ENCODE assay signal across 9 cellular contexts in the genomic region with DNA sequence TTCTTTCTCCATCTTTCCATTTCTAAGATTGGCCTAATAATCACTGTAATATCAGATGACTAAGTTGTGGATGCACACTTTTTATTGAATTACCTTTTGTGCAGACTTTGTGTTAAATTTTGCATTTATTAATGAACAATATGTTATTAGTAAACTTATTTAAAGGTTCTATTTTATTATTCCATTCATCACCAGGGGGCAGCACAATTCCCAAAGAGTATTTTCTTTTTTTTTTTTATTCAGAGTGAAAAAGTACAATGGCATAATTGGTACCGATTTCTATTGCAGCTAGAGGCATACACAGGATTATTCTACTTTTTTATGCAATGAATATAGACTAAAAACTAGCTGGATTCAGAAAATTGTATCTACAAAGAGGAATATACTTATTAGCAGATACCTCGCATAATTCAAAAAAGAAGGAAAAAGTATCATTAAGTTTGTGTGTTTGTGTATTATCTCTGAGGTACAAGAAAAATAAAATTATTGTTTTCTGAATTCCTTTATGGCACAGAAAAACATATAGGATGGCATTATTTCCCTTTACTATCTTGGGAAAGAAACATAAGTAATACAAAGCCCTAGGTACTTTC.
A peak's percentile ranks its signal among the peaks of the same experiment; 100 is the strongest.
DNase-seq lines count a peak whose midpoint lies in the region; FAIRE-seq and TF ChIP-seq lines count a peak whose summit lies in the region.
"Had no signal": no experiment of that assay in that cellular context is flagged by ENCODE, and none has a peak within 500 bp of the region (broad histone marks: within the 10 kb centered on the region; RNA-seq: fewer than 3 reads in every experiment).

No MANE protein-coding gene starts in this region.

- H3K9me3 Mint-ChIP-seq in activated naive CD4-positive, alpha-beta T cell treated with anti-CD3 and anti-CD28 coated beads, Interleukin-2, amount 10 ng/mL, durations not matched to agents 7 days and 5 days, result no peaks in the 10 kb centered on the region
- peaks cover 7% of the 10 kb centered on the region for H3K9me3 Mint-ChIP-seq in activated T-cell treated with anti-CD3 and anti-CD28 coated beads, Interleukin-2, amount 50 U/mL, for 24 hours

- no peak overlapping the region for H3K4me3 ChIP-seq in kidney (ENCODE audit: low read length in 2 of 2)

- no peaks in the 10 kb centered on the region for H3K9me3 ChIP-seq in kidney (ENCODE audit: control insufficient read depth in 1 of 2, low read length in 2 of 2)

- intact Hi-C loops in kidney (cut with DNase I), result no loop called here

- peaks cover 0 to 4% of the 10 kb centered on the region in 2 donors for H3K4me1 ChIP-seq in kidney (ENCODE audit: control insufficient read depth in 1 of 2, insufficient read depth in 1 of 2, low read depth in 1 of 2, low read length in 2 of 2)

- CTCF ChIA-PET in activated naive CD4-positive, alpha-beta T cell treated with anti-CD3 and anti-CD28 coated beads, Interleukin-2, amount 10 ng/mL, durations not matched to agents 7 days and 5 days (lab: Charles Lee), result no interaction called here

- no peak overlapping the region for H3K27ac Mint-ChIP-seq in activated naive CD4-positive, alpha-beta T cell treated with anti-CD3 and anti-CD28 coated beads, Interleukin-2, amount 10 ng/mL, durations not matched to agents 7 days and 5 days
- H3K27ac Mint-ChIP-seq in activated T-cell treated with anti-CD3 and anti-CD28 coated beads, Interleukin-2, amount 50 U/mL, for 24 hours, result no peak overlapping the region

- no peaks in the 10 kb centered on the region for H3K4me1 Mint-ChIP-seq in activated naive CD4-positive, alpha-beta T cell treated with anti-CD3 and anti-CD28 coated beads, Interleukin-2, amount 10 ng/mL, durations not matched to agents 7 days and 5 days
- no peaks in the 10 kb centered on the region for H3K4me1 Mint-ChIP-seq in activated T-cell treated with anti-CD3 and anti-CD28 coated beads, Interleukin-2, amount 50 U/mL, for 24 hours (ENCODE audit: low read depth)

- H3K36me3 ChIP-seq in kidney (ENCODE audit: control insufficient read depth in 1 of 2, insufficient read depth in 2 of 2, low read length in 2 of 2), result no peaks in the 10 kb centered on the region

- no peak overlapping the region for H3K4me3 Mint-ChIP-seq in activated naive CD4-positive, alpha-beta T cell treated with anti-CD3 and anti-CD28 coated beads, Interleukin-2, amount 10 ng/mL, durations not matched to agents 7 days and 5 days
- no peak overlapping the region for H3K4me3 Mint-ChIP-seq in activated T-cell treated with anti-CD3 and anti-CD28 coated beads, Interleukin-2, amount 50 U/mL, for 24 hours

- FAIRE-seq in kidney (lab: Jason Lieb, UNC), result peak; percentile 79

- no peaks in the 10 kb centered on the region for H3K36me3 Mint-ChIP-seq in activated naive CD4-positive, alpha-beta T cell treated with anti-CD3 and anti-CD28 coated beads, Interleukin-2, amount 10 ng/mL, durations not matched to agents 7 days and 5 days
- H3K36me3 Mint-ChIP-seq in activated T-cell treated with anti-CD3 and anti-CD28 coated beads, Interleukin-2, amount 50 U/mL, for 24 hours (ENCODE audit: low read depth), result no peaks in the 10 kb centered on the region

- H3K9ac ChIP-seq in kidney (ENCODE audit: low read length in 2 of 2), result no peak overlapping the region

- DNase-seq in ACHN (peak; percentile 40), kidney (no peak), KBM-7 (no peak), hippocampal formation (lab: John Stamatoyannopoulos, UW) (no peak)
- no peak for DNase-seq in activated naive CD4-positive, alpha-beta T cell treated with anti-CD3 and anti-CD28 coated beads, Interleukin-2, amount 10 ng/mL, durations not matched to agents 7 days and 5 days
- DNase-seq in activated T-cell treated with anti-CD3 and anti-CD28 coated beads, Interleukin-2, amount 50 U/mL, for 24 hours, result no peak
- DNase-seq: NCI-H1417 treated with DMSO at 0.1 percent for 48 hours had no signal

- H3K27me3 Mint-ChIP-seq in activated naive CD4-positive, alpha-beta T cell treated with anti-CD3 and anti-CD28 coated beads, Interleukin-2, amount 10 ng/mL, durations not matched to agents 7 days and 5 days, result no peaks in the 10 kb centered on the region
- H3K27me3 Mint-ChIP-seq in activated T-cell treated with anti-CD3 and anti-CD28 coated beads, Interleukin-2, amount 50 U/mL, for 24 hours, result no peaks in the 10 kb centered on the region

- in situ Hi-C loops in ACHN (cut with HindIII; ENCODE audit: low pct_ligation_motif_present, low pct_unique_long_range_greater_than_20kb, low sequenced_read_pairs), result no loop called here
- in situ Hi-C loops in KBM-7 (cut with MboI; ENCODE audit: low pct_unique_long_range_greater_than_20kb, low sequenced_read_pairs), result no loop called here

- H3K27ac ChIP-seq in VCaP, result no peak overlapping the region
- H3K27ac ChIP-seq in kidney (ENCODE audit: low read depth in 2 of 2, low read length in 2 of 2), result no peak overlapping the region

- TF ChIP-seq CTCF in GM12874 (IDR thresholded peaks at IDR 0.05; ENCODE audit: insufficient read depth, low read depth, low read length) (peak; percentile 5; the same call in 1 of the 2 replicates), VCaP (conservative IDR thresholded peaks at IDR 0.05) (peak; percentile 78), kidney (IDR thresholded peaks at IDR 0.05; ENCODE audit: borderline replicate concordance, extremely low read depth, insufficient read depth) (peak; percentile 33)

Comparison
In these comparisons a context has a peak if more than half of its experiments do, and no peak if none do; other contexts are left out.
1. CTCF ChIP-seq: peak in every context shown above with its lines; median percentile 78 in VCaP; 33 in kidney; 5 in GM12874.